In the genomic region with DNA sequence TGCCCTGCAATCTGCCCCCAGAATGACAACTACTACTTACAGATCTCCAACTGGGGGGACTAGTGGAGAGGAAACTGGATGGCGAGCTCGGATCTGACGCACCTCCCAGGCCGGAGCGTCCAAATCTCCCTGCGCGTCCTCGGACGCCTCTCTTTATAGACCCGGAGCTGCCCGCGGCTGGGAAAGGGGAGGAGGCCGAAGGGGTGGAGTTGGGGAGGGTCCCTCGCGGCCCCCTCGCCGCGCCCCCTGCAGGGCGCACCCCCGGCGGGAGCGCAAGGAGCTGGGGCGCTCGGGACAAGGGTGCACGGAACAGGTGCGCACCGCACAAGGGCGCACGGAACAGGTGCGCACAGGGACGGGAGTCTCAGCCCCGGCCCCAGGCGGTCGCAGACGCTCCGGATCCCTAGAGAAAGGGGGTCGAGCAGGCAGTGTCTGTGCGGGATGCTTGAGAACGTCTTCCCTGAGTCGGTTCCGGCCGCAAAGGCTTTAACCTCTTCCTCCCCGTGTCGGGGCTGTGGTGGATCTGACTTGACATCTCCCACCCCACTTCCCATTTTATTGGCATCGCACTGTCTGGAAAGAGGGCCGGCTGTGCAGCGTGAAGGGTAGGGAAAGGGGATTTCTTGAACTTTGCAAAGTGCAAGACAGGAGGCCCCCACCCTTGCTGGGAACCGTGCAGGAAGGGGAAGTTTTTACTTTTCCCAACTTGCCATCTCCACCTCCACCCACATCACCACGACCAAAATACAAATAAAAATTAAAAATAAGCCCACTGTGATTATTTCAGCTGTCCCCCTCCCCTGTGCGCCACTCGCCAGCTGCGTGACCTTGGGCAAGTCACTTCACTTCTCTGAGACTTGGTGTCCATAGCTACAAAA, we compare ENCODE assay signal across 8 cellular contexts. TPM values are rescaled to one million over a fixed set of nuclear protein-coding genes. Genes with fewer than 3 reads are reported as not detected.
DNase-seq lines count a peak whose midpoint lies in the region; ATAC-seq and TF ChIP-seq lines count a peak whose summit lies in the region.

Gene MYH11, minus strand, starts transcription at position 128 of the 878 bp plus-strand sequence. CDS start 18,776 bp downstream, outside the sequence.

- H3K36me3 ChIP-seq in DND-41 (ENCODE audit: insufficient read depth, low read length) (no peaks in the 10 kb centered on the region), gastroesophageal sphincter (peaks cover 0 to 7% of the 10 kb centered on the region in 2 donors)

- 0 to 1% methylated on average over 3 to 10 of the region's 52 CpGs for WGBS in gastroesophageal sphincter (ENCODE audit: low coverage in 1 of 2), 2 donors

- POLR2A ChIA-PET in T-cell (lab: Charles Lee) = no interaction called here

- H3K4me3 Mint-ChIP-seq in T-cell (peak within 1 kb of the TSS in 2 of 3 donors; percentile 2 to 68), progenitor cell of endocrine pancreas (ENCODE audit: low read depth) (peak within 1 kb of the TSS; percentile 58), immature natural killer cell (no peak within 1 kb of the TSS)

- TF ChIP-seq CTCF in DND-41 (IDR thresholded peaks at IDR 0.05; ENCODE audit: borderline replicate concordance, extremely low read depth, low read length, poor library complexity, severe bottlenecking) (no peak), gastroesophageal sphincter (IDR thresholded peaks at IDR 0.05) (peak in 2 of 4 experiments; percentile 41 to 68), progenitor cell of endocrine pancreas (IDR thresholded peaks at IDR 0.05; ENCODE audit: unreplicated experiment) (peak; percentile 27)

- peaks cover 2% of the 10 kb centered on the region for H3K36me3 Mint-ChIP-seq in T-cell
- no peaks in the 10 kb centered on the region for H3K36me3 Mint-ChIP-seq in progenitor cell of endocrine pancreas (ENCODE audit: insufficient read depth)
- peaks cover 0 to 4% (median 0%) of the 10 kb centered on the region in 3 donors for H3K36me3 Mint-ChIP-seq in immature natural killer cell

- no peaks in the 10 kb centered on the region for H4K20me1 ChIP-seq in DND-41 (ENCODE audit: insufficient read depth, low read length)

- no peak within 1 kb of the TSS for H3K27ac Mint-ChIP-seq in T-cell
- H3K27ac Mint-ChIP-seq in progenitor cell of endocrine pancreas = no peak within 1 kb of the TSS
- H3K27ac Mint-ChIP-seq in immature natural killer cell = no peak within 1 kb of the TSS

- peak; percentile 95 to 97 for TF ChIP-seq POLR2A in gastroesophageal sphincter (IDR thresholded peaks at IDR 0.05)

- H3K4me1 Mint-ChIP-seq in T-cell = peaks cover 7 to 9% (median 8%) of the 10 kb centered on the region in 3 donors
- H3K4me1 Mint-ChIP-seq in progenitor cell of endocrine pancreas (ENCODE audit: low read depth) = peaks cover 2% of the 10 kb centered on the region
- H3K4me1 Mint-ChIP-seq in immature natural killer cell = peaks cover 1 to 6% of the 10 kb centered on the region in 2 donors

- no peak within 1 kb of the TSS for H3K27ac ChIP-seq in DND-41 (ENCODE audit: low read length)
- peak within 1 kb of the TSS; percentile 74 to 97 (median 94) for H3K27ac ChIP-seq in gastroesophageal sphincter

- no peak within 1 kb of the TSS for H3K4me3 ChIP-seq in DND-41 (ENCODE audit: low read depth in 1 of 2, low read length in 2 of 2)
- peak within 1 kb of the TSS; percentile 54 to 70 for H3K4me3 ChIP-seq in gastroesophageal sphincter

- ATAC-seq in DND-41 (ENCODE audit: insufficient read depth, low read depth) (peak; percentile 12; the same call in 1 of the 3 replicates), T-cell (replicated peaks in 1 of 4) (no peak), gastroesophageal sphincter (peak; percentile 50), GM18868 (IDR thresholded peaks at IDR 0.05; ENCODE audit: unreplicated experiment) (no peak), HG03442 (IDR thresholded peaks at IDR 0.05; ENCODE audit: unreplicated experiment) (no peak)

- H3K27me3 ChIP-seq in DND-41 (ENCODE audit: insufficient read depth, low read length, poor library complexity) (peaks cover 3% of the 10 kb centered on the region), gastroesophageal sphincter (peaks cover 8% of the 10 kb centered on the region)

- H2AFZ ChIP-seq in DND-41 (ENCODE audit: low read depth, low read length) = no peak within 1 kb of the TSS

- no peak within 1 kb of the TSS for H3K9ac ChIP-seq in DND-41 (ENCODE audit: low read depth, low read length)

- no peak within 1 kb of the TSS for H3K4me2 ChIP-seq in DND-41 (ENCODE audit: insufficient read depth, low read length)

- H3K4me1 ChIP-seq in DND-41 (ENCODE audit: insufficient read depth, low read length) = no peaks in the 10 kb centered on the region
- H3K4me1 ChIP-seq in gastroesophageal sphincter = peaks cover 0 to 48% (median 12%) of the 10 kb centered on the region in 3 donors

- H3K9me3 Mint-ChIP-seq in T-cell (no peaks in the 10 kb centered on the region), progenitor cell of endocrine pancreas (ENCODE audit: low read depth) (no peaks in the 10 kb centered on the region), immature natural killer cell (no peaks in the 10 kb centered on the region)

- DNase-seq in DND-41 (peak; percentile 7), T-cell (no peak), progenitor cell of endocrine pancreas (ENCODE audit: low spot score, unreplicated experiment) (no peak), immature natural killer cell (no peak)
- DNase-seq in stimulated activated CD4-positive, alpha-beta T cell treated with anti-CD3 and anti-CD28 coated beads, Interleukin-15, amount 100 ng/mL, for 24 hours = no peak

- CTCF ChIA-PET in T-cell (lab: Charles Lee) = no interaction called here

- H3K27me3 Mint-ChIP-seq in T-cell (peaks cover 21 to 40% of the 10 kb centered on the region in 2 donors), progenitor cell of endocrine pancreas (peaks cover 61% of the 10 kb centered on the region), immature natural killer cell (ENCODE audit: low read depth in 3 of 3) (peaks cover 8 to 16% (median 8%) of the 10 kb centered on the region in 3 donors)

- no peak for TF ChIP-seq EP300 in gastroesophageal sphincter (IDR thresholded peaks at IDR 0.05)

- no peaks in the 10 kb centered on the region for H3K79me2 ChIP-seq in DND-41 (ENCODE audit: insufficient read depth, low read length)

- H3K9me3 ChIP-seq in DND-41 (ENCODE audit: insufficient read depth, low read length, severe bottlenecking) = no peaks in the 10 kb centered on the region
- no peaks in the 10 kb centered on the region for H3K9me3 ChIP-seq in gastroesophageal sphincter

RNA-seq across cellular contexts. Expression of gene MYH11, which starts in this region (rescaled TPM):
- total RNA-seq in T-cell (under 1 TPM in 3 of 5 donors, not detected in 2; 0.56 to 0.93 (median 0.66) TPM), gastroesophageal sphincter (over 10,000 TPM in 3 of 4 donors, 1,000 to 10,000 TPM in 1; 7,231 to 23,237 (median 11,307) TPM), progenitor cell of endocrine pancreas (0.31 TPM in 1 of 2 replicates, not detected in the other)
- polyA plus RNA-seq in immature natural killer cell = 1 to 10 TPM in 1 of 3 donors, under 1 TPM in 1, not detected in 1; 0.32 to 1.6 TPM

Comparison
In these comparisons a context has a peak if more than half of its experiments do, and no peak if none do; other contexts are left out.
1. RNA of gene MYH11 (total RNA-seq): 7,231 to 23,237 TPM in gastroesophageal sphincter; 0.56 to 0.93 TPM in T-cell and 0.31 TPM in progenitor cell of endocrine pancreas; every median in the first group is over 1,000 times any median in the second.
2. ATAC-seq: peak in DND-41 (single experiment) and gastroesophageal sphincter (single experiment); none in T-cell (0 of 4), GM18868 (single experiment) and HG03442 (single experiment).
3. H3K4me3 ChIP-seq: peak in gastroesophageal sphincter (2 of 2); none in DND-41 (0 of 2).
4. H3K4me3 Mint-ChIP-seq: peak in T-cell (2 of 3) and progenitor cell of endocrine pancreas (single experiment); none in immature natural killer cell (0 of 5).